Comparison of ENCODE assay signal across 14 cellular contexts in genomic region chr2:66562337-66562685, GRCh38.
"Had no signal": no experiment of that assay in that cellular context is flagged by ENCODE, and none has a peak within 500 bp of the region (broad histone marks: within the 10 kb centered on the region; RNA-seq: fewer than 3 reads in every experiment).

No MANE protein-coding gene starts in this region.

- H3K4me1 ChIP-seq: colonic mucosa had no signal

- H3K9me3 ChIP-seq: colonic mucosa had no signal

- H3K4me3 Mint-ChIP-seq: activated CD4-positive, alpha-beta T cell treated with anti-CD3 and anti-CD28 coated beads, Interleukin-2, amount 10 ng/mL, durations not matched to agents 7 days and 5 days; natural killer cell treated with Interleukin-12 subunit alpha and Interleukin-12 subunit beta and Interleukin-15 and Interleukin-18, amount 100 ng/mL, for 72 hours had no signal

- H3K27me3 ChIP-seq: colonic mucosa had no signal

- H3K9me3 Mint-ChIP-seq: activated CD4-positive, alpha-beta T cell treated with anti-CD3 and anti-CD28 coated beads, Interleukin-2, amount 10 ng/mL, durations not matched to agents 7 days and 5 days; natural killer cell treated with Interleukin-12 subunit alpha and Interleukin-12 subunit beta and Interleukin-15 and Interleukin-18, amount 100 ng/mL, for 72 hours had no signal

- DNase-seq: activated CD4-positive, alpha-beta T cell treated with anti-CD3 and anti-CD28 coated beads, Interleukin-2, amount 10 ng/mL, durations not matched to agents 7 days and 5 days; activated CD4-positive, CD25-positive, alpha-beta regulatory T cell; activated CD8-positive, alpha-beta memory T cell treated with anti-CD3 and anti-CD28 coated beads for 24 hours; activated naive CD4-positive, alpha-beta T cell treated with Interleukin-2 at 50 U/mL for 16 hours; caudate nucleus; colonic mucosa; effector CD4-positive, alpha-beta T cell; left colon; mammary epithelial cell; stimulated activated CD4-positive, alpha-beta T cell treated with anti-CD3 and anti-CD28 coated beads, Interleukin-12 subunit alpha, Interleukin-12 subunit beta, amount 100 ng/mL, for 4 hours; stimulated activated naive CD4-positive, alpha-beta T cell treated with Interleukin-2 at 50 U/mL for 16 hours; T-helper 2 cell had no signal

- ATAC-seq: left colon; natural killer cell treated with Interleukin-12 subunit alpha and Interleukin-12 subunit beta and Interleukin-15 and Interleukin-18, amount 100 ng/mL, for 72 hours had no signal

- H3K4me3 ChIP-seq: colonic mucosa had no signal

- H3K36me3 Mint-ChIP-seq: natural killer cell treated with Interleukin-12 subunit alpha and Interleukin-12 subunit beta and Interleukin-15 and Interleukin-18, amount 100 ng/mL, for 72 hours had no signal

- H3K27ac Mint-ChIP-seq: activated CD4-positive, alpha-beta T cell treated with anti-CD3 and anti-CD28 coated beads, Interleukin-2, amount 10 ng/mL, durations not matched to agents 7 days and 5 days; natural killer cell treated with Interleukin-12 subunit alpha and Interleukin-12 subunit beta and Interleukin-15 and Interleukin-18, amount 100 ng/mL, for 72 hours had no signal

- H3K27ac ChIP-seq: colonic mucosa had no signal

- H3K36me3 ChIP-seq: colonic mucosa had no signal

- H3K4me1 Mint-ChIP-seq: activated CD4-positive, alpha-beta T cell treated with anti-CD3 and anti-CD28 coated beads, Interleukin-2, amount 10 ng/mL, durations not matched to agents 7 days and 5 days had no signal

- FAIRE-seq: TTC549 had no signal
